13 cellular contexts compared by ENCODE assay signal in the genomic region with DNA sequence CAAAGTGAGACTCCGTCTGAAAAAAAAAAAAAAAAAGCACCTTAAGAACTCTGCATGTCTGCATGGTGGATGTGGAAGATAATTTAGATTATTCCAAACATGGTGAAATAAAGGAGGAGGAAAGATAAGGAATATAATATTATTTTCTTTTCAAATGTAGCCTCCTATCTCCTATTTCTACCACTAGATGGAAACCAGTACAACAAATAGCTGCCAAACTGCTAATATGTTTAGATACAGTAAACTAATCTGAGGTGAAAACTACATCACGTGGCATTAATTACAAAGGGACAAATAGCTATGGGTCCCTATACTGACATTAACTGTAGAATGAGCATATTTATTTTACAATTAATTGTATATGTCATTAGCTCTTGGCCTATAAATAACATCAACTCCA.
DNase-seq lines count a peak whose midpoint lies in the region; ATAC-seq and TF ChIP-seq lines count a peak whose summit lies in the region.
"Had no signal": no experiment of that assay in that cellular context is flagged by ENCODE, and none has a peak within 500 bp of the region (broad histone marks: within the 10 kb centered on the region; RNA-seq: fewer than 3 reads in every experiment).

No MANE protein-coding gene starts in this region.

- no peaks in the 10 kb centered on the region for H3K36me3 ChIP-seq in A673 (ENCODE audit: insufficient read depth, low read length, poor library complexity, severe bottlenecking)
- H3K36me3 ChIP-seq in hepatocyte (replicated peaks; ENCODE audit: insufficient read depth, low read depth), result no peaks in the 10 kb centered on the region

- WGBS in hepatocyte (ENCODE audit: low lambda C conversion rate, missing lambda C conversion rate), result 96% methylated on average over 2 of the region's 2 CpGs

- POLR2A ChIA-PET in A673 (lab: Charles Lee; ENCODE audit: low non-redundant PET), result no interaction called here
- POLR2A ChIA-PET in activated CD4-positive, alpha-beta memory T cell treated with anti-CD3 and anti-CD28 coated beads for 36 hours (lab: Charles Lee), result no interaction called here

- DNase-seq in A673 (ENCODE audit: low spot score) (peak; percentile 5), GM03348 (ENCODE audit: low spot score) (peak; percentile 21), RKO (ENCODE audit: low spot score) (peak; percentile 21), fibroblast of peridontal ligament (ENCODE audit: extremely low read depth) (peak; percentile 18), hepatocyte (ENCODE audit: low spot score) (no peak)
- DNase-seq in effector CD4-positive, alpha-beta T cell, result no peak
- no peak for DNase-seq in activated CD4-positive, alpha-beta memory T cell treated with anti-CD3 and anti-CD28 coated beads for 36 hours
- DNase-seq: activated CD4-positive, alpha-beta T cell treated with anti-CD3 and anti-CD28 coated beads, Interleukin-2, amount 10 ng/mL, durations not matched to agents 7 days and 5 days; NCI-H1436; NCI-H526 treated with DMSO at 0.1 percent for 48 hours; substantia nigra had no signal

- H2AFZ ChIP-seq in hepatocyte, result no peak overlapping the region

- H3K27me3 Mint-ChIP-seq in activated CD4-positive, alpha-beta memory T cell treated with anti-CD3 and anti-CD28 coated beads for 36 hours, result no peaks in the 10 kb centered on the region
- H3K27me3 Mint-ChIP-seq: activated CD4-positive, alpha-beta T cell treated with anti-CD3 and anti-CD28 coated beads, Interleukin-2, amount 10 ng/mL, durations not matched to agents 7 days and 5 days; B cell had no signal

- H4K20me1 ChIP-seq in hepatocyte (ENCODE audit: insufficient read depth, poor library complexity, severe bottlenecking), result no peaks in the 10 kb centered on the region

- H3K4me3 ChIP-seq in A673 (ENCODE audit: low read depth, low read length, poor library complexity, severe bottlenecking) (no peak overlapping the region), hepatocyte (no peak overlapping the region)

- H3K9me2 ChIP-seq in hepatocyte (replicated peaks; ENCODE audit: insufficient read depth), result no peaks in the 10 kb centered on the region

- BruUV-seq in A673 (replicated peaks; lab: Mats Ljungman, UMichigan), result no TSS peak

- H3K27me3 ChIP-seq in A673 (replicated peaks; ENCODE audit: insufficient read depth, low read depth, low read length, poor library complexity), result no peaks in the 10 kb centered on the region
- H3K27me3 ChIP-seq in hepatocyte, result no peaks in the 10 kb centered on the region

- no peak for ATAC-seq in HG02588 (IDR thresholded peaks at IDR 0.05; ENCODE audit: unreplicated experiment)

- no peak overlapping the region for H3K4me2 ChIP-seq in hepatocyte

- H3K9me3 Mint-ChIP-seq in activated CD4-positive, alpha-beta memory T cell treated with anti-CD3 and anti-CD28 coated beads for 36 hours, result peaks cover 2% of the 10 kb centered on the region
- H3K9me3 Mint-ChIP-seq: activated CD4-positive, alpha-beta T cell treated with anti-CD3 and anti-CD28 coated beads, Interleukin-2, amount 10 ng/mL, durations not matched to agents 7 days and 5 days had no signal

- H3K9me3 ChIP-seq in A673 (ENCODE audit: low read depth, low read length, poor library complexity, severe bottlenecking) (no peaks in the 10 kb centered on the region), hepatocyte (ENCODE audit: low read depth) (no peaks in the 10 kb centered on the region)

- H3K36me3 Mint-ChIP-seq in activated CD4-positive, alpha-beta memory T cell treated with anti-CD3 and anti-CD28 coated beads for 36 hours, result peaks cover 12% of the 10 kb centered on the region

- H3K4me1 Mint-ChIP-seq in activated CD4-positive, alpha-beta memory T cell treated with anti-CD3 and anti-CD28 coated beads for 36 hours (ENCODE audit: low read depth), result no peaks in the 10 kb centered on the region
- H3K4me1 Mint-ChIP-seq: activated CD4-positive, alpha-beta T cell treated with anti-CD3 and anti-CD28 coated beads, Interleukin-2, amount 10 ng/mL, durations not matched to agents 7 days and 5 days; B cell had no signal

- no peaks in the 10 kb centered on the region for H3K79me2 ChIP-seq in hepatocyte

- TF ChIP-seq CTCF in A673 (conservative IDR thresholded peaks at IDR 0.05; ENCODE audit: low read depth, low read length), result peak; percentile 5; the same call in 1 of the 2 replicates
- TF ChIP-seq CTCF in hepatocyte (IDR thresholded peaks at IDR 0.05; ENCODE audit: poor library complexity), result no peak

- H3K27ac ChIP-seq in A673 (ENCODE audit: low read depth, low read length, poor library complexity, severe bottlenecking) (no peak overlapping the region), hepatocyte (no peak overlapping the region)

- no peak overlapping the region for H3K27ac Mint-ChIP-seq in activated CD4-positive, alpha-beta memory T cell treated with anti-CD3 and anti-CD28 coated beads for 36 hours
- H3K27ac Mint-ChIP-seq: activated CD4-positive, alpha-beta T cell treated with anti-CD3 and anti-CD28 coated beads, Interleukin-2, amount 10 ng/mL, durations not matched to agents 7 days and 5 days; B cell had no signal

- intact Hi-C loops in A673 (cut with micrococcal nuclease; ENCODE audit: unreplicated experiment), result no loop called here
- intact Hi-C loops in activated CD4-positive, alpha-beta memory T cell treated with anti-CD3 and anti-CD28 coated beads for 36 hours (cut with micrococcal nuclease), result no loop called here

- CTCF ChIA-PET in A673 (lab: Charles Lee), result interaction anchor here (0.7 to 1.3 kb wide), 3 partner anchors 25 to 297 kb away, joined by 4 read pairs; no protein-coding TSS in a partner anchor
- CTCF ChIA-PET in activated CD4-positive, alpha-beta memory T cell treated with anti-CD3 and anti-CD28 coated beads for 36 hours (lab: Charles Lee), result interaction anchor here (0.7 to 1.1 kb wide), 4 partner anchors 33 to 762 kb away, joined by 3 to 8 read pairs (median 4); no protein-coding TSS in a partner anchor

- no peak overlapping the region for H3K4me3 Mint-ChIP-seq in activated CD4-positive, alpha-beta memory T cell treated with anti-CD3 and anti-CD28 coated beads for 36 hours
- H3K4me3 Mint-ChIP-seq: activated CD4-positive, alpha-beta T cell treated with anti-CD3 and anti-CD28 coated beads, Interleukin-2, amount 10 ng/mL, durations not matched to agents 7 days and 5 days; B cell had no signal

- H3K4me1 ChIP-seq in A673 (ENCODE audit: insufficient read depth, low read length, poor library complexity, severe bottlenecking) (peaks cover 6% of the 10 kb centered on the region), hepatocyte (ENCODE audit: insufficient read depth) (no peaks in the 10 kb centered on the region)

Comparison
In these comparisons a context has a peak if more than half of its experiments do, and no peak if none do; other contexts are left out.
1. DNase-seq: peak in A673 (single experiment), GM03348 (single experiment), RKO (single experiment) and fibroblast of peridontal ligament (single experiment); none in hepatocyte (single experiment), effector CD4-positive, alpha-beta T cell (single experiment) and activated CD4-positive, alpha-beta memory T cell treated with anti-CD3 and anti-CD28 coated beads for 36 hours (single experiment).